8 cellular contexts compared by ENCODE assay signal in the genomic region with DNA sequence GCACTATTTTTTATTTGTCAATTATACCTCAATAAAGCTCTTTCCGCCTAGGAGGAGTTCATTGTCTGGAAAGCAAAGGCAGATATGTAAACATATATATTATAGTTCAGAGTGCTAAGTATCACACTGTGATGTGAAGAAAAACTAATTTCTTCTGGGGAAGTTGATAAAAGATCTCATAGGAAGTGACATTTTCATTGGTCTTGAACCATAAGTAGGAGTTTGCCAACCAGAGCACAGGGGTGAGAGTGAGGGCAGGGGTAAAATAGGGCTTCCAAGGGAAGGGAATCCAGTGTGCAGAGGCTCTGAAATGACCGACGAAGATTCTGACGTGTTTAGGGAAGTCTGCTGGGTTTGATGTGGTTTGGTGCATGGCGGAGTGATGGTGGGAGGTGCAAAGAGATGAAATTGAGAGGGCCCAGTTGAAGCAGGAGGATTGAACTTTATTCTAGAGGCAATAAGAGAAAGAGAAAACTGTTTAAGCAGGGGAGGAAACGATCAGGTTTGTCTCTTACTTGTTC. TPM values are rescaled to one million over a fixed set of nuclear protein-coding genes. Genes with fewer than 3 reads are reported as not detected.
DNase-seq lines count a peak whose midpoint lies in the region; ATAC-seq and TF ChIP-seq lines count a peak whose summit lies in the region.

No MANE protein-coding gene starts in this region.

- peak overlapping the region; percentile 76; the same call in 1 of the 2 replicates for H2AK5ac ChIP-seq in IMR-90 (ENCODE audit: low read depth, low read length)

- H3K27me3 ChIP-seq in IMR-90 (ENCODE audit: control insufficient read depth, insufficient read depth, low read length): no peaks in the 10 kb centered on the region

- peak overlapping the region; percentile 94 to 96 for H4K8ac ChIP-seq in IMR-90 (ENCODE audit: low read depth in 2 of 2, low read length in 2 of 2)

- TF ChIP-seq RAD21 in IMR-90 (IDR thresholded peaks at IDR 0.05; ENCODE audit: low read length): no peak

- peak overlapping the region; percentile 85 for H2AK9ac ChIP-seq in IMR-90 (replicated peaks; ENCODE audit: low read depth, low read length, poor library complexity)

- BruUV-seq in IMR-90 (replicated peaks; lab: Mats Ljungman, UMichigan): no TSS peak

- peak overlapping the region; percentile 85 for H4K91ac ChIP-seq in IMR-90 (ENCODE audit: insufficient read depth, low read depth, low read length)

- peak overlapping the region; percentile 87 for H3K27ac ChIP-seq in IMR-90 (ENCODE audit: insufficient read depth, low read length)

- H3K9me3 ChIP-seq in IMR-90 (ENCODE audit: control insufficient read depth, insufficient read depth, low read length) (no peaks in the 10 kb centered on the region), mucosa of descending colon (no peaks in the 10 kb centered on the region)

- no peak for TF ChIP-seq CTCF in AG04449 (IDR thresholded peaks at IDR 0.05; ENCODE audit: insufficient read depth, low read length, missing control alignments)
- TF ChIP-seq CTCF in IMR-90 (conservative IDR thresholded peaks at IDR 0.05; ENCODE audit: low read depth, low read length): no peak
- TF ChIP-seq CTCF in mucosa of descending colon (IDR thresholded peaks at IDR 0.05): no peak

- peak overlapping the region; percentile 99 for H3K56ac ChIP-seq in IMR-90 (ENCODE audit: extremely low read depth, insufficient read depth, low read length)

- H2BK15ac ChIP-seq in IMR-90 (ENCODE audit: low read depth, low read length): peak overlapping the region; percentile 88; the same call in 2 of the 3 replicates

- ATAC-seq in GM19043 (IDR thresholded peaks at IDR 0.05; ENCODE audit: low read depth, unreplicated experiment) (peak; percentile 30), IMR-90 (ENCODE audit: low read depth) (peak; percentile 48), mucosa of descending colon (peak; percentile 58)
- ATAC-seq in stimulated activated naive CD8-positive, alpha-beta T cell treated with anti-CD3 and anti-CD28 coated beads, Interleukin-15, Interleukin-2, amounts not matched to agents 100 U/mL and 50 U/mL, for 24 hours: peak; percentile 85

- peak overlapping the region; percentile 93 for H2AFZ ChIP-seq in IMR-90 (replicated peaks; ENCODE audit: low read length, poor library complexity)

- H3K79me1 ChIP-seq in IMR-90 (ENCODE audit: low read depth in 1 of 2, low read length in 2 of 2): peaks cover 4 to 41% of the 10 kb centered on the region in 2 experiments; a peak in 3 of 4 replicates

- peak overlapping the region; percentile 99 for H4K5ac ChIP-seq in IMR-90 (ENCODE audit: low read depth, low read length)

- 0% methylated on average over 5 of the region's 6 CpGs; no CpG with 5 or more reads in 1 of the 2 experiments for WGBS in IMR-90 (ENCODE audit: extremely low coverage in 2 of 2, insufficient read length in 1 of 2), 2 experiments

- H3K36me3 ChIP-seq in IMR-90 (ENCODE audit: control insufficient read depth, insufficient read depth, low read length): peaks cover 3% of the 10 kb centered on the region; the same call in 1 of the 2 replicates
- H3K36me3 ChIP-seq in mucosa of descending colon (ENCODE audit: low read depth): no peaks in the 10 kb centered on the region

- POLR2A ChIA-PET in AG04449 (lab: Yijun Ruan, JAX) (interaction anchor here (0.5 to 0.7 kb wide), 2 partner anchors 35 to 59 kb away, joined by 3 read pairs; no protein-coding TSS in a partner anchor), IMR-90 (lab: Charles Lee; ENCODE audit: unreplicated experiment) (interaction anchor here (1.0 to 1.1 kb wide), 2 partner anchors 18 to 77 kb away, joined by 3 to 4 read pairs; no protein-coding TSS in a partner anchor)

- H4K20me1 ChIP-seq in IMR-90 (ENCODE audit: insufficient read depth, low read length): peaks cover 6% of the 10 kb centered on the region; the same call in 1 of the 2 replicates

- H2BK5ac ChIP-seq in IMR-90 (ENCODE audit: low read depth, low read length, poor library complexity, severe bottlenecking): peak overlapping the region; percentile 96

- H3K9me1 ChIP-seq in IMR-90 (ENCODE audit: insufficient read depth, low read length): peaks cover 9% of the 10 kb centered on the region

- CTCF ChIA-PET in AG04449 (lab: Yijun Ruan, JAX) (interaction anchor here (0.7 to 4.1 kb wide), 3 partner anchors 12 to 162 kb away, joined by 4 to 17 read pairs (median 4); no protein-coding TSS in a partner anchor), IMR-90 (lab: Yijun Ruan, JAX) (interaction anchor here (0.6 kb wide), 2 partner anchors 86 to 136 kb away, joined by 4 to 5 read pairs; no protein-coding TSS in a partner anchor)

- H3K4me2 ChIP-seq in IMR-90 (ENCODE audit: low read depth, low read length): peak overlapping the region; percentile 87

- H2BK20ac ChIP-seq in IMR-90 (ENCODE audit: low read depth, low read length): peak overlapping the region; percentile 72

- H3K4me3 ChIP-seq in AG04449 (ENCODE audit: low read depth, low read length) (peak overlapping the region; percentile 85), IMR-90 (ENCODE audit: insufficient read depth, low read depth, low read length) (peak overlapping the region; percentile 70), mucosa of descending colon (peak overlapping the region; percentile 66)

- H3K4me1 ChIP-seq in IMR-90 (ENCODE audit: control insufficient read depth, insufficient read depth, low read length): peaks cover 5% of the 10 kb centered on the region
- H3K4me1 ChIP-seq in mucosa of descending colon (ENCODE audit: low read depth): peaks cover 17% of the 10 kb centered on the region

- TF ChIP-seq POLR2A in IMR-90 (IDR thresholded peaks at IDR 0.05; ENCODE audit: low read depth, low read length): no peak

- H3K18ac ChIP-seq in IMR-90 (ENCODE audit: low read depth, low read length): peak overlapping the region; percentile 86

- intact Hi-C loops in IMR-90 (cut with micrococcal nuclease): loop anchor here (1.0 kb wide), 1 partner anchor 64 kb away; no protein-coding TSS in a partner anchor
- intact Hi-C loops in mucosa of descending colon (cut with DNase I, micrococcal nuclease): no loop called here

- in situ Hi-C loops in IMR-90 (cut with MboI; ENCODE audit: low sequenced_read_pairs): no loop called here

- peak overlapping the region; percentile 98 for H3K23ac ChIP-seq in IMR-90 (ENCODE audit: low read depth, low read length)

- H3K14ac ChIP-seq in IMR-90 (replicated peaks; ENCODE audit: low read depth, low read length): peak overlapping the region; percentile 99

- DNase-seq in AG04449 (ENCODE audit: low read depth, low spot score) (no peak), IMR-90 (peak; percentile 77), dermis blood vessel endothelial cell (peak; percentile 43), mucosa of descending colon (peak in 1 of 3 donors; percentile 48), NCI-H2171 treated with DMSO at 0.1 percent for 48 hours (lab: John Stamatoyannopoulos, UW) (no peak)
- peak; percentile 34 for DNase-seq in activated CD4-positive, CD25-positive, alpha-beta regulatory T cell treated with anti-CD3 and anti-CD28 coated beads, Interleukin-2, amount 50 U/mL, for 16 hours (ENCODE audit: low read depth, low spot score)
- peak; percentile 63 for DNase-seq in stimulated activated naive CD8-positive, alpha-beta T cell treated with anti-CD3 and anti-CD28 coated beads, Interleukin-15, Interleukin-2, amounts not matched to agents 100 U/mL and 50 U/mL, for 24 hours

- H3K9ac ChIP-seq in IMR-90 (ENCODE audit: low read depth, low read length): peak overlapping the region; percentile 94

- peak overlapping the region; percentile 86 for H2BK120ac ChIP-seq in IMR-90 (ENCODE audit: low read depth, low read length)

- dilution Hi-C loops in IMR-90 (cut with HindIII; ENCODE audit: low sequenced_read_pairs, unreplicated experiment): no loop called here

- H3K4ac ChIP-seq in IMR-90 (ENCODE audit: low read depth, low read length): peak overlapping the region; percentile 96

TF ChIP-seq in IMR-90, 13 proteins besides CTCF, POLR2A, EP300 and RAD21:
- TF ChIP-seq NFE2L2 (IDR thresholded peaks at IDR 0.05; ENCODE audit: low read depth, low read length) (no peak), SMC3 (IDR thresholded peaks at IDR 0.05; ENCODE audit: low read depth, low read length) (no peak), FOS (IDR thresholded peaks at IDR 0.05; ENCODE audit: low read depth, low read length) (no peak), RCOR1 (IDR thresholded peaks at IDR 0.05; ENCODE audit: insufficient replicate concordance, low read length) (no peak)
- TF ChIP-seq, protein P1, sequence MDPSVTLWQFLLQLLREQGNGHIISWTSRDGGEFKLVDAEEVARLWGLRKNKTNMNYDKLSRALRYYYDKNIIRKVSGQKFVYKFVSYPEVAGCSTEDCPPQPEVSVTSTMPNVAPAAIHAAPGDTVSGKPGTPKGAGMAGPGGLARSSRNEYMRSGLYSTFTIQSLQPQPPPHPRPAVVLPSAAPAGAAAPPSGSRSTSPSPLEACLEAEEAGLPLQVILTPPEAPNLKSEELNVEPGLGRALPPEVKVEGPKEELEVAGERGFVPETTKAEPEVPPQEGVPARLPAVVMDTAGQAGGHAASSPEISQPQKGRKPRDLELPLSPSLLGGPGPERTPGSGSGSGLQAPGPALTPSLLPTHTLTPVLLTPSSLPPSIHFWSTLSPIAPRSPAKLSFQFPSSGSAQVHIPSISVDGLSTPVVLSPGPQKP (IDR thresholded peaks at IDR 0.05; ENCODE audit: borderline replicate concordance, low read depth, low read length): no peak

RNA-seq across cellular contexts. Expression of gene GTF2F2, which starts 0.8 kb away (rescaled TPM):
- total RNA-seq in IMR-90 (2012; rRNA removed) (16.5 and 35.6 TPM in 2 replicates), dermis blood vessel endothelial cell (24.0 and 26.0 TPM in 2 replicates), mucosa of descending colon (10 to 100 TPM; 15.4 to 22.0 (median 15.9) TPM)
- polyA plus RNA-seq in IMR-90 (2012; rRNA removed): 19.2 and 21.0 TPM in 2 replicates
- polyA plus RNA-seq in IMR-90 (2012; cell fraction: cytosol; rRNA removed): 5.5 and 7.9 TPM in 2 replicates
- 2.6 and 9.0 TPM in 2 replicates for polyA plus RNA-seq in IMR-90 (2012; cell fraction: nucleus; rRNA removed; ENCODE audit: low replicate concordance)

Comparison
In these comparisons a context has a peak if more than half of its experiments do, and no peak if none do; other contexts are left out.
1. DNase-seq: peak in IMR-90 (single experiment), activated CD4-positive, CD25-positive, alpha-beta regulatory T cell treated with anti-CD3 and anti-CD28 coated beads, Interleukin-2, amount 50 U/mL, for 16 hours (single experiment), dermis blood vessel endothelial cell (single experiment) and stimulated activated naive CD8-positive, alpha-beta T cell treated with anti-CD3 and anti-CD28 coated beads, Interleukin-15, Interleukin-2, amounts not matched to agents 100 U/mL and 50 U/mL, for 24 hours (single experiment); none in AG04449 (single experiment) and NCI-H2171 treated with DMSO at 0.1 percent for 48 hours (single experiment).
2. ATAC-seq: peak in every context shown above with its lines; median percentile 85 in stimulated activated naive CD8-positive, alpha-beta T cell treated with anti-CD3 and anti-CD28 coated beads, Interleukin-15, Interleukin-2, amounts not matched to agents 100 U/mL and 50 U/mL, for 24 hours; 58 in mucosa of descending colon; 48 in IMR-90; 30 in GM19043.
3. Peak in every context shown above with its lines, with median percentiles within 50 percentile points of each other: H3K4me3 ChIP-seq.